In genomic region chr17:80600586-80600985, GRCh38 we compare ENCODE assay signal across 22 cellular contexts. TPM values are rescaled to one million over a fixed set of nuclear protein-coding genes. Genes with fewer than 3 reads are reported as not detected.
DNase-seq lines count a peak whose midpoint lies in the region; ATAC-seq and TF ChIP-seq lines count a peak whose summit lies in the region.
"Had no signal": no experiment of that assay in that cellular context is flagged by ENCODE, and none has a peak within 500 bp of the region (broad histone marks: within the 10 kb centered on the region; RNA-seq: fewer than 3 reads in every experiment).

No MANE protein-coding gene starts in this region.

- no peak overlapping the region for H3K56ac ChIP-seq in H9 (ENCODE audit: insufficient read length, low read depth, low read length)

- CTCF ChIA-PET in activated CD4-positive, alpha-beta T cell treated with anti-CD3 and anti-CD28 coated beads, Interleukin-2, amount 10 ng/mL, durations not matched to agents 7 days and 5 days (lab: Charles Lee) = interaction anchor here (1.4 kb wide), 1 partner anchor 9 kb away, joined by 3 read pairs; no protein-coding TSS in a partner anchor

- H3K23me2 ChIP-seq in H9 (ENCODE audit: insufficient read length, low read depth, low read length, poor library complexity, severe bottlenecking) = peaks cover 3% of the 10 kb centered on the region

- H2BK12ac ChIP-seq in H9 (ENCODE audit: insufficient read length, low read depth, low read length) = no peak overlapping the region

- no peak overlapping the region for H2BK120ac ChIP-seq in H9 (ENCODE audit: low read depth, low read length, poor library complexity, severe bottlenecking)

- H3K23ac ChIP-seq in H9 (ENCODE audit: insufficient read length, low read depth, low read length) = no peak overlapping the region

- peak overlapping the region; percentile 13; the same call in 1 of the 2 replicates for H3K14ac ChIP-seq in H9 (ENCODE audit: insufficient read depth, low read length)

- no peak overlapping the region for H2AK5ac ChIP-seq in H9 (ENCODE audit: insufficient read length, low read length)

- H3K27me3 Mint-ChIP-seq in activated CD4-positive, alpha-beta T cell treated with anti-CD3 and anti-CD28 coated beads, Interleukin-2, amount 10 ng/mL, durations not matched to agents 7 days and 5 days = no peaks in the 10 kb centered on the region
- H3K27me3 Mint-ChIP-seq in H9 (ENCODE audit: low read depth) (no peaks in the 10 kb centered on the region), nephron (ENCODE audit: low read depth) (no peaks in the 10 kb centered on the region)

- H3K4ac ChIP-seq in H9 (ENCODE audit: low read depth, low read length) = no peak overlapping the region

- H2BK5ac ChIP-seq in H9 (ENCODE audit: insufficient read length, low read length) = no peak overlapping the region

- TF ChIP-seq CTCF in H9 (conservative IDR thresholded peaks at IDR 0.05) (no peak), nephron (IDR thresholded peaks at IDR 0.05; ENCODE audit: unreplicated experiment in 3 of 3) (no peak)

- H3K4me1 Mint-ChIP-seq in activated CD4-positive, alpha-beta T cell treated with anti-CD3 and anti-CD28 coated beads, Interleukin-2, amount 10 ng/mL, durations not matched to agents 7 days and 5 days = peaks cover 80% of the 10 kb centered on the region
- peaks cover 10 to 17% of the 10 kb centered on the region in 2 experiments for H3K4me1 Mint-ChIP-seq in H9
- peaks cover 50% of the 10 kb centered on the region for H3K4me1 Mint-ChIP-seq in nephron

- peaks cover 6% of the 10 kb centered on the region for H3K79me1 ChIP-seq in H9 (ENCODE audit: insufficient read depth, low read depth, low read length, poor library complexity, severe bottlenecking)

- peak overlapping the region; percentile 83 for H3K27ac Mint-ChIP-seq in activated CD4-positive, alpha-beta T cell treated with anti-CD3 and anti-CD28 coated beads, Interleukin-2, amount 10 ng/mL, durations not matched to agents 7 days and 5 days
- no peak overlapping the region; a peak in 1 of 7 replicates for H3K27ac Mint-ChIP-seq in H9
- peak overlapping the region; percentile 73 to 93 (median 78) for H3K27ac Mint-ChIP-seq in nephron

- no peaks in the 10 kb centered on the region for H4K20me1 ChIP-seq in H9 (ENCODE audit: control insufficient read depth, insufficient read depth, insufficient read length)

- no peak overlapping the region for H2AFZ ChIP-seq in H9 (ENCODE audit: low read length)

- peaks cover 42% of the 10 kb centered on the region for H3K36me3 Mint-ChIP-seq in activated CD4-positive, alpha-beta T cell treated with anti-CD3 and anti-CD28 coated beads, Interleukin-2, amount 10 ng/mL, durations not matched to agents 7 days and 5 days (ENCODE audit: low read depth)
- H3K36me3 Mint-ChIP-seq in H9 (ENCODE audit: insufficient read depth in 1 of 3, low read depth in 3 of 3) = peaks cover 10 to 13% (median 11%) of the 10 kb centered on the region in 3 experiments
- H3K36me3 Mint-ChIP-seq in nephron (ENCODE audit: low read depth) = peaks cover 35% of the 10 kb centered on the region

- H3K27ac ChIP-seq in H9 (ENCODE audit: insufficient read length, low read depth, low read length) = no peak overlapping the region
- H3K27ac ChIP-seq: cardiac muscle cell, uterus had no signal

- H3K36me3 ChIP-seq in adipocyte (ENCODE audit: control insufficient read depth, insufficient read depth, low read length, severe bottlenecking) = no peaks in the 10 kb centered on the region
- H3K36me3 ChIP-seq: cardiac muscle cell, uterus had no signal

- no peaks in the 10 kb centered on the region for H3K9me3 ChIP-seq in H9 (ENCODE audit: control insufficient read depth, low read depth, low read length)
- no peaks in the 10 kb centered on the region for H3K9me3 ChIP-seq in adipocyte (ENCODE audit: control insufficient read depth, low read length)
- H3K9me3 ChIP-seq: BE2C, uterus had no signal

- H3K9ac ChIP-seq in H9 (ENCODE audit: extremely low read depth, insufficient read length, low read length) (no peak overlapping the region), adipocyte (ENCODE audit: low read length) (peak overlapping the region; percentile 68)

- H3K27me3 ChIP-seq in H9 (ENCODE audit: insufficient read depth, low read length) (no peaks in the 10 kb centered on the region), adipocyte (replicated peaks; ENCODE audit: control insufficient read depth, insufficient read depth, low read length) (no peaks in the 10 kb centered on the region)
- H3K27me3 ChIP-seq: BE2C, cardiac muscle cell, uterus had no signal

- no peak overlapping the region for H2BK15ac ChIP-seq in H9 (ENCODE audit: low read depth, low read length)

- no peak overlapping the region for H3T11ph ChIP-seq in H9 (ENCODE audit: low read length)

- ATAC-seq in GM19455 (IDR thresholded peaks at IDR 0.05; ENCODE audit: unreplicated experiment) = no peak

- POLR2A ChIA-PET in activated CD4-positive, alpha-beta T cell treated with anti-CD3 and anti-CD28 coated beads, Interleukin-2, amount 10 ng/mL, durations not matched to agents 7 days and 5 days (lab: Charles Lee) = no interaction called here

- no peak overlapping the region for H4K91ac ChIP-seq in H9 (ENCODE audit: insufficient read length, low read depth, low read length)

- H3K4me1 ChIP-seq in H9 (ENCODE audit: insufficient read depth, low read length) = no peaks in the 10 kb centered on the region
- peaks cover 12% of the 10 kb centered on the region for H3K4me1 ChIP-seq in adipocyte (ENCODE audit: control insufficient read depth, insufficient read depth, low read length)
- H3K4me1 ChIP-seq: uterus had no signal

- peaks cover 8% of the 10 kb centered on the region; the same call in 1 of the 2 replicates for H3K79me2 ChIP-seq in H9 (ENCODE audit: insufficient read depth, low read length)

- H3K4me3 ChIP-seq in adipocyte (ENCODE audit: low read length) = no peak overlapping the region
- H3K4me3 ChIP-seq: cardiac muscle cell, K562, lung, uterus had no signal

- peaks cover 3% of the 10 kb centered on the region for H3K9me3 Mint-ChIP-seq in activated CD4-positive, alpha-beta T cell treated with anti-CD3 and anti-CD28 coated beads, Interleukin-2, amount 10 ng/mL, durations not matched to agents 7 days and 5 days
- H3K9me3 Mint-ChIP-seq in H9 (peaks cover 6 to 8% of the 10 kb centered on the region in 2 experiments; a peak in 3 of 5 replicates), nephron (peaks cover 10% of the 10 kb centered on the region)

- H3K4me2 ChIP-seq in H9 (ENCODE audit: insufficient read depth, insufficient read length, low read length) = no peak overlapping the region

- H3K18ac ChIP-seq in H9 (ENCODE audit: insufficient read length, low read depth, low read length) = no peak overlapping the region

- H4K5ac ChIP-seq in H9 (ENCODE audit: insufficient read length, low read depth, low read length) = no peak overlapping the region

- DNase-seq in activated CD4-positive, alpha-beta T cell treated with anti-CD3 and anti-CD28 coated beads, Interleukin-2, amount 10 ng/mL, durations not matched to agents 7 days and 5 days = no peak
- DNase-seq in activated CD4-positive, alpha-beta T cell treated with anti-CD3 and anti-CD28 coated beads, Interleukin-2, amount 50 U/mL, for 48 hours = no peak
- DNase-seq in H9 (no peak), adipocyte (ENCODE audit: low read depth) (no peak), NCI-H2107 (lab: John Stamatoyannopoulos, UW) (no peak), NCI-H510A treated with DMSO at 0.1 percent for 48 hours (lab: John Stamatoyannopoulos, UW) (no peak)
- DNase-seq: activated CD4-positive, alpha-beta T cell treated with anti-CD3 and anti-CD28 coated beads for 48 hours; aorta; BE2C; cortex of kidney; DMS79 treated with DMSO at 0.1 percent for 48 hours; kidney; NCI-H1436 treated with DMSO at 0.1 percent for 48 hours; NCI-H2171; NCI-H524; NK-92 treated with Interleukin-12 subunit alpha and Interleukin-12 subunit beta, amount 100 ng/mL, for 24 hours; uterus had no signal

- no CpG with 5 or more reads among the region's 17 CpGs for WGBS in H9 (ENCODE audit: extremely low coverage, insufficient read length, low lambda C conversion rate)

- H3K4me3 Mint-ChIP-seq in activated CD4-positive, alpha-beta T cell treated with anti-CD3 and anti-CD28 coated beads, Interleukin-2, amount 10 ng/mL, durations not matched to agents 7 days and 5 days = no peak overlapping the region
- H3K4me3 Mint-ChIP-seq in H9 = no peak overlapping the region
- H3K4me3 Mint-ChIP-seq in nephron = no peak overlapping the region

- H4K8ac ChIP-seq in H9 (replicated peaks; ENCODE audit: insufficient read length, low read depth, low read length) = no peak overlapping the region

- H2BK20ac ChIP-seq in H9 (ENCODE audit: low read depth, low read length, poor library complexity, severe bottlenecking) = no peak overlapping the region

RNA-seq across cellular contexts. Expression of gene RPTOR, which starts 55.9 kb away (rescaled TPM):
- total RNA-seq in activated CD4-positive, alpha-beta T cell treated with anti-CD3 and anti-CD28 coated beads, Interleukin-2, amount 10 ng/mL, durations not matched to agents 7 days and 5 days = 10 to 100 TPM; 48.7 to 58.2 TPM
- total RNA-seq in H9 (2021) = 24.3 and 25.1 TPM in 2 replicates

Comparison
In these comparisons a context has a peak if more than half of its experiments do, and no peak if none do; other contexts are left out.
1. H3K27ac Mint-ChIP-seq: peak in activated CD4-positive, alpha-beta T cell treated with anti-CD3 and anti-CD28 coated beads, Interleukin-2, amount 10 ng/mL, durations not matched to agents 7 days and 5 days (single experiment) and nephron (3 of 3); none in H9 (0 of 3).